1 cellular context compared by ENCODE assay signal in genomic region chr11:73785467-73785866, GRCh38.
TF ChIP-seq lines count a peak whose summit lies in the region.

No MANE protein-coding gene starts in this region.

TF ChIP-seq in HEK293, 187 proteins besides CTCF, POLR2A, EP300 and RAD21:
- TF ChIP-seq, protein P1, sequence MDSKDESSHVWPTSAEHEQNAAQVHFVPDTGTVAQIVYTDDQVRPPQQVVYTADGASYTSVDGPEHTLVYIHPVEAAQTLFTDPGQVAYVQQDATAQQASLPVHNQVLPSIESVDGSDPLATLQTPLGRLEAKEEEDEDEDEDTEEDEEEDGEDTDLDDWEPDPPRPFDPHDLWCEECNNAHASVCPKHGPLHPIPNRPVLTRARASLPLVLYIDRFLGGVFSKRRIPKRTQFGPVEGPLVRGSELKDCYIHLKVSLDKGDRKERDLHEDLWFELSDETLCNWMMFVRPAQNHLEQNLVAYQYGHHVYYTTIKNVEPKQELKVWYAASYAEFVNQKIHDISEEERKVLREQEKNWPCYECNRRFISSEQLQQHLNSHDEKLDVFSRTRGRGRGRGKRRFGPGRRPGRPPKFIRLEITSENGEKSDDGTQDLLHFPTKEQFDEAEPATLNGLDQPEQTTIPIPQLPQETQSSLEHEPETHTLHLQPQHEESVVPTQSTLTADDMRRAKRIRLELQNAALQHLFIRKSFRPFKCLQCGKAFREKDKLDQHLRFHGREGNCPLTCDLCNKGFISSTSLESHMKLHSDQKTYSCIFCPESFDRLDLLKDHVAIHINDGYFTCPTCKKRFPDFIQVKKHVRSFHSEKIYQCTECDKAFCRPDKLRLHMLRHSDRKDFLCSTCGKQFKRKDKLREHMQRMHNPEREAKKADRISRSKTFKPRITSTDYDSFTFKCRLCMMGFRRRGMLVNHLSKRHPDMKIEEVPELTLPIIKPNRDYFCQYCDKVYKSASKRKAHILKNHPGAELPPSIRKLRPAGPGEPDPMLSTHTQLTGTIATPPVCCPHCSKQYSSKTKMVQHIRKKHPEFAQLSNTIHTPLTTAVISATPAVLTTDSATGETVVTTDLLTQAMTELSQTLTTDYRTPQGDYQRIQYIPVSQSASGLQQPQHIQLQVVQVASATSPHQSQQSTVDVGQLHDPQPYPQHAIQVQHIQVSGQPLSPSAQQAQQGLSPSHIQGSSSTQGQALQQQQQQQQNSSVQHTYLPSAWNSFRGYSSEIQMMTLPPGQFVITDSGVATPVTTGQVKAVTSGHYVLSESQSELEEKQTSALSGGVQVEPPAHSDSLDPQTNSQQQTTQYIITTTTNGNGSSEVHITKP (tag by site-specific recombination; IDR thresholded peaks at IDR 0.05): 0 out of 2 replicates have a peak, but pooled peaks have one; percentile 52
TF ChIP-seq in HEK293: peak in this region for 1; not testable (repeated sequence) for 186.
